In genomic region chr1:16440480-16441311, GRCh38 we compare ENCODE assay signal across 1 cellular context.
TF ChIP-seq lines count a peak whose summit lies in the region.

TSS of gene NECAP2 (plus strand) at chr1:16440724. CDS start at chr1:16440762, 38 bp downstream.

TF ChIP-seq in HepG2, 621 proteins besides CTCF, POLR2A, EP300 and RAD21 (continued from another document and continues in another):
- TF ChIP-seq JARID2 (CRISPR knock-in tag; IDR thresholded peaks at IDR 0.05; ENCODE audit: insufficient replicate concordance) (no peak), ZNF383 (CRISPR knock-in tag; IDR thresholded peaks at IDR 0.05; ENCODE audit: borderline replicate concordance) (no peak), MAF1 (CRISPR knock-in tag; IDR thresholded peaks at IDR 0.05; ENCODE audit: borderline replicate concordance) (0 out of 2 replicates have a peak, but pooled peaks have one; percentile 23), GPBP1L1 (CRISPR knock-in tag; IDR thresholded peaks at IDR 0.05) (no peak), ZSCAN12 (CRISPR knock-in tag; IDR thresholded peaks at IDR 0.05) (no peak), ZNF782 (CRISPR knock-in tag; IDR thresholded peaks at IDR 0.05; ENCODE audit: borderline replicate concordance) (peak; percentile 91), MLX (CRISPR knock-in tag; IDR thresholded peaks at IDR 0.05) (peak; percentile 14; the same call in 1 of the 2 replicates), MIXL1 (CRISPR knock-in tag; IDR thresholded peaks at IDR 0.05) (peak; percentile 75; the same call in 1 of the 2 replicates), ZNF577 (CRISPR knock-in tag; IDR thresholded peaks at IDR 0.05; ENCODE audit: borderline replicate concordance, low read depth) (no peak), YEATS4 (CRISPR knock-in tag; IDR thresholded peaks at IDR 0.05; ENCODE audit: borderline replicate concordance) (peak; percentile 92), ZNF570 (CRISPR knock-in tag; IDR thresholded peaks at IDR 0.05; ENCODE audit: borderline replicate concordance) (no peak), KLF9 (CRISPR knock-in tag; IDR thresholded peaks at IDR 0.05; ENCODE audit: low read depth) (peak; percentile 92), ZNF576 (CRISPR knock-in tag; IDR thresholded peaks at IDR 0.05) (no peak), SIX4 (CRISPR knock-in tag; IDR thresholded peaks at IDR 0.05) (no peak), STAG1 (CRISPR knock-in tag; IDR thresholded peaks at IDR 0.05) (peak; percentile 50), ZNF335 (CRISPR knock-in tag; IDR thresholded peaks at IDR 0.05) (no peak; the same call in 1 of the 2 replicates), ZNF605 (CRISPR knock-in tag; IDR thresholded peaks at IDR 0.05) (peak; percentile 87; the same call in 1 of the 2 replicates), ZNF24 (IDR thresholded peaks at IDR 0.05) (no peak), ZFP82 (CRISPR knock-in tag; IDR thresholded peaks at IDR 0.05; ENCODE audit: borderline replicate concordance) (no peak; the same call in 1 of the 2 replicates), ADNP (CRISPR knock-in tag; IDR thresholded peaks at IDR 0.05) (no peak), MAFF (IDR thresholded peaks at IDR 0.05; ENCODE audit: low read depth, low read length) (no peak), ZNF232 (CRISPR knock-in tag; IDR thresholded peaks at IDR 0.05; ENCODE audit: borderline replicate concordance) (peak; percentile 76), ATRX (CRISPR knock-in tag; IDR thresholded peaks at IDR 0.05; ENCODE audit: borderline replicate concordance) (no peak), ZNF644 (CRISPR knock-in tag; IDR thresholded peaks at IDR 0.05; ENCODE audit: low read depth) (peak; percentile 36; the same call in 1 of the 2 replicates), SNRNP70 (IDR thresholded peaks at IDR 0.05; ENCODE audit: low read depth, low read length) (no peak), TIGD3 (CRISPR knock-in tag; IDR thresholded peaks at IDR 0.05; ENCODE audit: borderline replicate concordance) (no peak), BHLHE40 (IDR thresholded peaks at IDR 0.05; ENCODE audit: low read length) (peak; percentile 3; the same call in 1 of the 2 replicates), NCOR1 (IDR thresholded peaks at IDR 0.05; ENCODE audit: borderline replicate concordance, low read length) (no peak), HOXA9 (CRISPR knock-in tag; IDR thresholded peaks at IDR 0.05; ENCODE audit: borderline replicate concordance) (no peak; the same call in 1 of the 2 replicates), ZMAT3 (CRISPR knock-in tag; conservative IDR thresholded peaks at IDR 0.05) (peak; percentile 94; the same call in 1 of the 2 replicates), ZMYM2 (CRISPR knock-in tag; IDR thresholded peaks at IDR 0.05) (peak; percentile 54; the same call in 1 of the 2 replicates), ZKSCAN8 (CRISPR knock-in tag; IDR thresholded peaks at IDR 0.05; ENCODE audit: borderline replicate concordance) (no peak), ZNF30 (CRISPR knock-in tag; IDR thresholded peaks at IDR 0.05) (no peak), LBX2 (CRISPR knock-in tag; IDR thresholded peaks at IDR 0.05; ENCODE audit: borderline replicate concordance) (no peak), HNF1B (CRISPR knock-in tag; IDR thresholded peaks at IDR 0.05) (peak; percentile 68; the same call in 1 of the 2 replicates), HMGXB3 (CRISPR knock-in tag; IDR thresholded peaks at IDR 0.05; ENCODE audit: borderline replicate concordance) (peak; percentile 91), JUND (CRISPR knock-in tag; IDR thresholded peaks at IDR 0.05) (no peak), BCL6 (CRISPR knock-in tag; IDR thresholded peaks at IDR 0.05) (peak; percentile 37; the same call in 1 of the 2 replicates), ZNF512B (CRISPR knock-in tag; IDR thresholded peaks at IDR 0.05; ENCODE audit: borderline replicate concordance) (no peak), KIAA2018 (CRISPR knock-in tag; IDR thresholded peaks at IDR 0.05; ENCODE audit: borderline replicate concordance) (no peak)
